In genomic region chr14:92280554-92281262, GRCh38 we compare ENCODE assay signal across 22 cellular contexts. TPM values are rescaled to one million over a fixed set of nuclear protein-coding genes. Genes with fewer than 3 reads are reported as not detected.
DNase-seq lines count a peak whose midpoint lies in the region; ATAC-seq and TF ChIP-seq lines count a peak whose summit lies in the region.
"Had no signal": no experiment of that assay in that cellular context is flagged by ENCODE, and none has a peak within 500 bp of the region (broad histone marks: within the 10 kb centered on the region; RNA-seq: fewer than 3 reads in every experiment).

No MANE protein-coding gene starts in this region.

- H3K27me3 Mint-ChIP-seq in activated naive CD4-positive, alpha-beta T cell treated with anti-CD3 and anti-CD28 coated beads, Interleukin-2, amount 10 ng/mL, durations not matched to agents 7 days and 5 days = peaks cover 13% of the 10 kb centered on the region
- no peaks in the 10 kb centered on the region for H3K27me3 Mint-ChIP-seq in activated naive CD8-positive, alpha-beta T cell
- peaks cover 8% of the 10 kb centered on the region for H3K27me3 Mint-ChIP-seq in Caco-2 (ENCODE audit: insufficient read depth, unreplicated experiment)

- peak; percentile 46 for DNase-seq in activated naive CD4-positive, alpha-beta T cell treated with anti-CD3 and anti-CD28 coated beads, Interleukin-2, amount 10 ng/mL, durations not matched to agents 7 days and 5 days
- no peak for DNase-seq in activated naive CD4-positive, alpha-beta T cell (lab: John Stamatoyannopoulos, UW)
- DNase-seq in Caco-2 (no peak), occipital lobe (lab: John Stamatoyannopoulos, UW) (no peak), NCI-H2029 (lab: John Stamatoyannopoulos, UW) (no peak), heart right ventricle (no peak)
- DNase-seq: amniotic stem cell; central memory CD4-positive, alpha-beta T cell; effector memory CD4-positive, alpha-beta T cell; glutamatergic neuron; GM23248; left ventricle myocardium superior; NCI-H1092; stimulated activated CD4-positive, alpha-beta T cell treated with anti-CD3 and anti-CD28 coated beads, Interleukin-1b, Interleukin-23, amount 100 ng/mL, for 48 hours had no signal

- POLR2A ChIA-PET in Caco-2 (lab: Charles Lee) = no interaction called here

- peaks cover 3% of the 10 kb centered on the region for H3K36me3 Mint-ChIP-seq in activated naive CD4-positive, alpha-beta T cell treated with anti-CD3 and anti-CD28 coated beads, Interleukin-2, amount 10 ng/mL, durations not matched to agents 7 days and 5 days
- no peaks in the 10 kb centered on the region for H3K36me3 Mint-ChIP-seq in activated naive CD8-positive, alpha-beta T cell
- no peaks in the 10 kb centered on the region for H3K36me3 Mint-ChIP-seq in Caco-2 (ENCODE audit: insufficient read depth, unreplicated experiment)
- H3K36me3 Mint-ChIP-seq: IgD-negative memory B cell had no signal

- peaks cover 3% of the 10 kb centered on the region for H3K9me3 Mint-ChIP-seq in activated naive CD4-positive, alpha-beta T cell treated with anti-CD3 and anti-CD28 coated beads, Interleukin-2, amount 10 ng/mL, durations not matched to agents 7 days and 5 days
- H3K9me3 Mint-ChIP-seq in activated naive CD8-positive, alpha-beta T cell (ENCODE audit: low read depth) = no peaks in the 10 kb centered on the region
- no peaks in the 10 kb centered on the region for H3K9me3 Mint-ChIP-seq in Caco-2 (ENCODE audit: unreplicated experiment)

- H3K4me3 Mint-ChIP-seq in activated naive CD4-positive, alpha-beta T cell treated with anti-CD3 and anti-CD28 coated beads, Interleukin-2, amount 10 ng/mL, durations not matched to agents 7 days and 5 days = no peak overlapping the region
- H3K4me3 Mint-ChIP-seq in activated naive CD8-positive, alpha-beta T cell = no peak overlapping the region
- H3K4me3 Mint-ChIP-seq in Caco-2 (ENCODE audit: unreplicated experiment) = no peak overlapping the region
- H3K4me3 Mint-ChIP-seq: IgD-negative memory B cell had no signal

- peaks cover 25% of the 10 kb centered on the region for H3K4me1 Mint-ChIP-seq in activated naive CD4-positive, alpha-beta T cell treated with anti-CD3 and anti-CD28 coated beads, Interleukin-2, amount 10 ng/mL, durations not matched to agents 7 days and 5 days
- peaks cover 26% of the 10 kb centered on the region for H3K4me1 Mint-ChIP-seq in activated naive CD8-positive, alpha-beta T cell (ENCODE audit: low read depth)
- no peaks in the 10 kb centered on the region for H3K4me1 Mint-ChIP-seq in Caco-2 (ENCODE audit: low read depth, unreplicated experiment)

- ATAC-seq in heart right ventricle = no peak
- ATAC-seq: left ventricle myocardium superior, Panc1, sciatic nerve, SK-N-SH treated with all-trans-retinoic acid at 6 μM for 48 hours had no signal

- no peaks in the 10 kb centered on the region for H3K9me3 ChIP-seq in Caco-2
- peaks cover 0 to 13% (median 0%) of the 10 kb centered on the region in 11 donors for H3K9me3 ChIP-seq in heart right ventricle

- H3K4me1 ChIP-seq in KMS-11 (ENCODE audit: low read depth, poor library complexity, severe bottlenecking) (peaks cover 10% of the 10 kb centered on the region), Caco-2 (no peaks in the 10 kb centered on the region), heart right ventricle (no peaks in the 10 kb centered on the region)

- no TSS peak for BruUV-seq in Caco-2 (replicated peaks; lab: Mats Ljungman, UMichigan)

- no peak overlapping the region for H2AFZ ChIP-seq in KMS-11 (ENCODE audit: low read depth)
- H2AFZ ChIP-seq: GM23248 had no signal

- WGBS in heart right ventricle, 2 donors = 68 to 72% methylated on average over 4 of the region's 4 CpGs

- H3K27ac ChIP-seq in KMS-11 (no peak overlapping the region), heart right ventricle (no peak overlapping the region)
- H3K27ac ChIP-seq: GM23248, HL-60 had no signal

- H3K4me3 ChIP-seq in KMS-11 (IDR thresholded peaks at IDR 0.05; ENCODE audit: insufficient read depth, low read depth, low read length) (no peak overlapping the region), Caco-2 (ENCODE audit: low read depth, low read length) (no peak overlapping the region), heart right ventricle (no peak overlapping the region)
- H3K4me3 ChIP-seq: GM23248 had no signal

- H3K36me3 ChIP-seq in KMS-11 (ENCODE audit: insufficient read depth) (no peaks in the 10 kb centered on the region), Caco-2 (ENCODE audit: control insufficient read depth, insufficient read depth, low read length) (no peaks in the 10 kb centered on the region), heart right ventricle (no peaks in the 10 kb centered on the region)

- no peaks in the 10 kb centered on the region for H3K27me3 ChIP-seq in KMS-11 (ENCODE audit: insufficient read depth, low read depth)
- no peaks in the 10 kb centered on the region; the same call in 1 of the 2 replicates for H3K27me3 ChIP-seq in Caco-2 (replicated peaks; ENCODE audit: control insufficient read depth, insufficient read depth, low read length)
- H3K27me3 ChIP-seq in heart right ventricle = peaks cover 0 to 28% (median 7%) of the 10 kb centered on the region in 7 donors

- H4K20me1 ChIP-seq in KMS-11 (ENCODE audit: insufficient read depth) = no peaks in the 10 kb centered on the region

- TF ChIP-seq CTCF in KMS-11 (conservative IDR thresholded peaks at IDR 0.05; ENCODE audit: low read depth, low read length) (no peak), Caco-2 (IDR thresholded peaks at IDR 0.05; ENCODE audit: insufficient read depth in 1 of 2, low read depth in 1 of 2, low read length in 1 of 2, severe bottlenecking in 1 of 2, unreplicated experiment in 1 of 2) (no peak), heart right ventricle (IDR thresholded peaks at IDR 0.05) (no peak)

- CTCF ChIA-PET in activated naive CD4-positive, alpha-beta T cell treated with anti-CD3 and anti-CD28 coated beads, Interleukin-2, amount 10 ng/mL, durations not matched to agents 7 days and 5 days (lab: Charles Lee) = no interaction called here
- CTCF ChIA-PET in Caco-2 (lab: Charles Lee) = no interaction called here

- peak overlapping the region; percentile 17; the same call in 1 of the 2 replicates for H3K4me2 ChIP-seq in KMS-11

- no peaks in the 10 kb centered on the region for H3K79me2 ChIP-seq in KMS-11 (ENCODE audit: insufficient read depth, low read depth)

- no peak overlapping the region for H3K9ac ChIP-seq in KMS-11
- H3K9ac ChIP-seq: GM23248 had no signal

- peak overlapping the region; percentile 75 for H3K27ac Mint-ChIP-seq in activated naive CD4-positive, alpha-beta T cell treated with anti-CD3 and anti-CD28 coated beads, Interleukin-2, amount 10 ng/mL, durations not matched to agents 7 days and 5 days
- peak overlapping the region; percentile 3 for H3K27ac Mint-ChIP-seq in activated naive CD8-positive, alpha-beta T cell
- H3K27ac Mint-ChIP-seq in Caco-2 (ENCODE audit: unreplicated experiment) = no peak overlapping the region
- H3K27ac Mint-ChIP-seq: IgD-negative memory B cell had no signal

- intact Hi-C loops in Caco-2 (cut with micrococcal nuclease; ENCODE audit: unreplicated experiment) (no loop called here), heart right ventricle (cut with DNase I) (no loop called here)

RNA-seq across cellular contexts. Expression of gene SLC24A4, which starts 42.3 kb away (rescaled TPM):
- not detected in 2 replicates for total RNA-seq in Caco-2 (2022)
- total RNA-seq in occipital lobe = 0.31 TPM
- under 1 TPM; 0.08 to 0.74 (median 0.26) TPM for total RNA-seq in heart right ventricle
- under 1 TPM; 0.09 to 0.29 TPM for polyA plus RNA-seq in heart right ventricle
- total RNA-seq: activated CD8-positive, alpha-beta memory T cell treated with anti-CD3 and anti-CD28 coated beads for 36 hours; GM23248 had no signal
- polyA plus RNA-seq: GM23248, IgD-negative memory B cell had no signal
